1 cellular context compared by ENCODE assay signal in the genomic region with DNA sequence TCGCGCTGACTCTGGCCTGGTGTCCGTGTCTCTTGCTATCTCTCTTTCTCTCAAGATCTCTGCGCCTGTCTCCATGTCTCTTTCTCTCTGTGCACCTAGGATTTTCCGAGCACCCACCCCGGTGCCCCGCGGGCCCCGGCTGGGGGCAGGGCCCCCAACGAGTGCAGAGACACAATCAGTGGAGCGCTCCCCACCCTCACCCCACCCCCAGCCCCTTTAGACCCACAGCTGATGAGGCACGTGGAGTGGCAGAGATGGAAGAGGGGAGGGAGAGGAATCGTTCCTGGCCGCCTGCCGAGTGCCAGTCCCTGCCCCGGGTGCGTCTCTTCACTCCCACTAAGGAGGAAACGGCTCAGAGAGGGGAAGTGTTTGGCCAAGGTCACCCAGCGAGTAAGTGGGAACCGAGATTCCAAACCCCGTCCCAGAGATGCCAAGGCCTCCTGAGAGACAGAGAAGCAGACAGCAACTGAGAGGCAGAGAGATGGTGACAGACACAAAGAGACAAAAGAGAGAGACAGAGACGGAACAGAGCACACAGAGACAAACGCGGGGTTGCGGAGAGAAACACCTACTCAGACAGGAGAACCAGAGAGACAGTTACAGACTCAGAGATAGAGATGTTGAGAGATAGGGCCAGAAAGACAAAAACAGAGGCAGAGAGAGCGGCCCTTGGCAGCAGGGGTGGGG.
TF ChIP-seq lines count a peak whose summit lies in the region.

No MANE protein-coding gene starts in this region.

TF ChIP-seq in K562, 482 proteins besides CTCF, POLR2A, EP300 and RAD21 (continued from another document and continues in another):
- TF ChIP-seq, protein P1, sequence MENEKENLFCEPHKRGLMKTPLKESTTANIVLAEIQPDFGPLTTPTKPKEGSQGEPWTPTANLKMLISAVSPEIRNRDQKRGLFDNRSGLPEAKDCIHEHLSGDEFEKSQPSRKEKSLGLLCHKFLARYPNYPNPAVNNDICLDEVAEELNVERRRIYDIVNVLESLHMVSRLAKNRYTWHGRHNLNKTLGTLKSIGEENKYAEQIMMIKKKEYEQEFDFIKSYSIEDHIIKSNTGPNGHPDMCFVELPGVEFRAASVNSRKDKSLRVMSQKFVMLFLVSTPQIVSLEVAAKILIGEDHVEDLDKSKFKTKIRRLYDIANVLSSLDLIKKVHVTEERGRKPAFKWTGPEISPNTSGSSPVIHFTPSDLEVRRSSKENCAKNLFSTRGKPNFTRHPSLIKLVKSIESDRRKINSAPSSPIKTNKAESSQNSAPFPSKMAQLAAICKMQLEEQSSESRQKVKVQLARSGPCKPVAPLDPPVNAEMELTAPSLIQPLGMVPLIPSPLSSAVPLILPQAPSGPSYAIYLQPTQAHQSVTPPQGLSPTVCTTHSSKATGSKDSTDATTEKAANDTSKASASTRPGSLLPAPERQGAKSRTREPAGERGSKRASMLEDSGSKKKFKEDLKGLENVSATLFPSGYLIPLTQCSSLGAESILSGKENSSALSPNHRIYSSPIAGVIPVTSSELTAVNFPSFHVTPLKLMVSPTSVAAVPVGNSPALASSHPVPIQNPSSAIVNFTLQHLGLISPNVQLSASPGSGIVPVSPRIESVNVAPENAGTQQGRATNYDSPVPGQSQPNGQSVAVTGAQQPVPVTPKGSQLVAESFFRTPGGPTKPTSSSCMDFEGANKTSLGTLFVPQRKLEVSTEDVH (IDR thresholded peaks at IDR 0.05; ENCODE audit: low read depth, partially characterized antibody): no peak
- TF ChIP-seq, protein P2, sequence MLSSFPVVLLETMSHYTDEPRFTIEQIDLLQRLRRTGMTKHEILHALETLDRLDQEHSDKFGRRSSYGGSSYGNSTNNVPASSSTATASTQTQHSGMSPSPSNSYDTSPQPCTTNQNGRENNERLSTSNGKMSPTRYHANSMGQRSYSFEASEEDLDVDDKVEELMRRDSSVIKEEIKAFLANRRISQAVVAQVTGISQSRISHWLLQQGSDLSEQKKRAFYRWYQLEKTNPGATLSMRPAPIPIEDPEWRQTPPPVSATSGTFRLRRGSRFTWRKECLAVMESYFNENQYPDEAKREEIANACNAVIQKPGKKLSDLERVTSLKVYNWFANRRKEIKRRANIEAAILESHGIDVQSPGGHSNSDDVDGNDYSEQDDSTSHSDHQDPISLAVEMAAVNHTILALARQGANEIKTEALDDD (IDR thresholded peaks at IDR 0.05): no peak
- TF ChIP-seq LCOR (CRISPR knock-in tag; IDR thresholded peaks at IDR 0.05): 0 out of 2 replicates have a peak, but pooled peaks have one; percentile 23
- peak; percentile 57 for TF ChIP-seq RBM25 (IDR thresholded peaks at IDR 0.05; ENCODE audit: low read depth, low read length, severe bottlenecking)
- no peak for TF ChIP-seq ZBTB8A (IDR thresholded peaks at IDR 0.05; ENCODE audit: partially characterized antibody)
- TF ChIP-seq SMC3 (conservative IDR thresholded peaks at IDR 0.05; ENCODE audit: insufficient read depth, low read depth, low read length): no peak
- TF ChIP-seq NFIC (IDR thresholded peaks at IDR 0.05): peak; percentile 70
- TF ChIP-seq, protein P3, sequence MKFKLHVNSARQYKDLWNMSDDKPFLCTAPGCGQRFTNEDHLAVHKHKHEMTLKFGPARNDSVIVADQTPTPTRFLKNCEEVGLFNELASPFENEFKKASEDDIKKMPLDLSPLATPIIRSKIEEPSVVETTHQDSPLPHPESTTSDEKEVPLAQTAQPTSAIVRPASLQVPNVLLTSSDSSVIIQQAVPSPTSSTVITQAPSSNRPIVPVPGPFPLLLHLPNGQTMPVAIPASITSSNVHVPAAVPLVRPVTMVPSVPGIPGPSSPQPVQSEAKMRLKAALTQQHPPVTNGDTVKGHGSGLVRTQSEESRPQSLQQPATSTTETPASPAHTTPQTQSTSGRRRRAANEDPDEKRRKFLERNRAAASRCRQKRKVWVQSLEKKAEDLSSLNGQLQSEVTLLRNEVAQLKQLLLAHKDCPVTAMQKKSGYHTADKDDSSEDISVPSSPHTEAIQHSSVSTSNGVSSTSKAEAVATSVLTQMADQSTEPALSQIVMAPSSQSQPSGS (CRISPR knock-in tag; IDR thresholded peaks at IDR 0.05): no peak
- peak; percentile 53; the same call in 1 of the 2 replicates for TF ChIP-seq HLTF (IDR thresholded peaks at IDR 0.05)
- TF ChIP-seq ASH1L (IDR thresholded peaks at IDR 0.05; ENCODE audit: borderline replicate concordance, low read depth, partially characterized antibody): no peak
- no peak for TF ChIP-seq TAL1 (IDR thresholded peaks at IDR 0.05)
- TF ChIP-seq PCBP1 (IDR thresholded peaks at IDR 0.05; ENCODE audit: low read depth, low read length, poor library complexity, severe bottlenecking): peak; percentile 44
- no peak for TF ChIP-seq SAFB (IDR thresholded peaks at IDR 0.05; ENCODE audit: borderline replicate concordance, low read depth, low read length)
- no peak for TF ChIP-seq SRF (CRISPR knock-in tag; IDR thresholded peaks at IDR 0.05)
- TF ChIP-seq NFE2L1 (tag; IDR thresholded peaks at IDR 0.05; ENCODE audit: borderline replicate concordance, low read depth): no peak
- TF ChIP-seq TAF1 (IDR thresholded peaks at IDR 0.05; ENCODE audit: control insufficient read depth, extremely low read depth, insufficient read depth, low read length, severe bottlenecking): no peak
- TF ChIP-seq, protein P4, sequence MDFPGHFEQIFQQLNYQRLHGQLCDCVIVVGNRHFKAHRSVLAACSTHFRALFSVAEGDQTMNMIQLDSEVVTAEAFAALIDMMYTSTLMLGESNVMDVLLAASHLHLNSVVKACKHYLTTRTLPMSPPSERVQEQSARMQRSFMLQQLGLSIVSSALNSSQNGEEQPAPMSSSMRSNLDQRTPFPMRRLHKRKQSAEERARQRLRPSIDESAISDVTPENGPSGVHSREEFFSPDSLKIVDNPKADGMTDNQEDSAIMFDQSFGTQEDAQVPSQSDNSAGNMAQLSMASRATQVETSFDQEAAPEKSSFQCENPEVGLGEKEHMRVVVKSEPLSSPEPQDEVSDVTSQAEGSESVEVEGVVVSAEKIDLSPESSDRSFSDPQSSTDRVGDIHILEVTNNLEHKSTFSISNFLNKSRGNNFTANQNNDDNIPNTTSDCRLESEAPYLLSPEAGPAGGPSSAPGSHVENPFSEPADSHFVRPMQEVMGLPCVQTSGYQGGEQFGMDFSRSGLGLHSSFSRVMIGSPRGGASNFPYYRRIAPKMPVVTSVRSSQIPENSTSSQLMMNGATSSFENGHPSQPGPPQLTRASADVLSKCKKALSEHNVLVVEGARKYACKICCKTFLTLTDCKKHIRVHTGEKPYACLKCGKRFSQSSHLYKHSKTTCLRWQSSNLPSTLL (IDR thresholded peaks at IDR 0.05): no peak
- TF ChIP-seq SMARCC2 (IDR thresholded peaks at IDR 0.05; ENCODE audit: low read depth): no peak
- TF ChIP-seq, protein P5, sequence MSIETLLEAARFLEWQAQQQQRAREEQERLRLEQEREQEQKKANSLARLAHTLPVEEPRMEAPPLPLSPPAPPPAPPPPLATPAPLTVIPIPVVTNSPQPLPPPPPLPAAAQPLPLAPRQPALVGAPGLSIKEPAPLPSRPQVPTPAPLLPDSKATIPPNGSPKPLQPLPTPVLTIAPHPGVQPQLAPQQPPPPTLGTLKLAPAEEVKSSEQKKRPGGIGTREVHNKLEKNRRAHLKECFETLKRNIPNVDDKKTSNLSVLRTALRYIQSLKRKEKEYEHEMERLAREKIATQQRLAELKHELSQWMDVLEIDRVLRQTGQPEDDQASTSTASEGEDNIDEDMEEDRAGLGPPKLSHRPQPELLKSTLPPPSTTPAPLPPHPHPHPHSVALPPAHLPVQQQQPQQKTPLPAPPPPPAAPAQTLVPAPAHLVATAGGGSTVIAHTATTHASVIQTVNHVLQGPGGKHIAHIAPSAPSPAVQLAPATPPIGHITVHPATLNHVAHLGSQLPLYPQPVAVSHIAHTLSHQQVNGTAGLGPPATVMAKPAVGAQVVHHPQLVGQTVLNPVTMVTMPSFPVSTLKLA (conservative IDR thresholded peaks at IDR 0.05): peak; percentile 70 to 80; a peak in 3 of 4 replicates
- TF ChIP-seq FOSL1 (tag; conservative IDR thresholded peaks at IDR 0.05): peak; percentile 14; the same call in 1 of the 2 replicates
- peak; percentile 88; the same call in 1 of the 2 replicates for TF ChIP-seq HDGF (IDR thresholded peaks at IDR 0.05)
- TF ChIP-seq NUFIP1 (IDR thresholded peaks at IDR 0.05; ENCODE audit: partially characterized antibody): no peak
- TF ChIP-seq ARHGAP35 (IDR thresholded peaks at IDR 0.05; ENCODE audit: partially characterized antibody): peak; percentile 77
- TF ChIP-seq CXXC5 (CRISPR knock-in tag; IDR thresholded peaks at IDR 0.05): no peak; the same call in 1 of the 2 replicates
- TF ChIP-seq SMARCA5 (IDR thresholded peaks at IDR 0.05): peak; percentile 88
- TF ChIP-seq NCOA6 (IDR thresholded peaks at IDR 0.05): no peak
- no peak for TF ChIP-seq FUS (optimal IDR thresholded peaks at IDR 0.05; ENCODE audit: low read depth, low read length)
- no peak for TF ChIP-seq FOXJ3 (CRISPR knock-in tag; IDR thresholded peaks at IDR 0.05)
- no peak for TF ChIP-seq GABPB1 (CRISPR knock-in tag; IDR thresholded peaks at IDR 0.05)
- no peak for TF ChIP-seq NR2C2 (CRISPR knock-in tag; IDR thresholded peaks at IDR 0.05)
- TF ChIP-seq NR2C2 (tag; IDR thresholded peaks at IDR 0.05): peak; percentile 35; the same call in 1 of the 2 replicates
- no peak for TF ChIP-seq POLR2H (tag; IDR thresholded peaks at IDR 0.05; ENCODE audit: low read depth)
- TF ChIP-seq, protein P6, sequence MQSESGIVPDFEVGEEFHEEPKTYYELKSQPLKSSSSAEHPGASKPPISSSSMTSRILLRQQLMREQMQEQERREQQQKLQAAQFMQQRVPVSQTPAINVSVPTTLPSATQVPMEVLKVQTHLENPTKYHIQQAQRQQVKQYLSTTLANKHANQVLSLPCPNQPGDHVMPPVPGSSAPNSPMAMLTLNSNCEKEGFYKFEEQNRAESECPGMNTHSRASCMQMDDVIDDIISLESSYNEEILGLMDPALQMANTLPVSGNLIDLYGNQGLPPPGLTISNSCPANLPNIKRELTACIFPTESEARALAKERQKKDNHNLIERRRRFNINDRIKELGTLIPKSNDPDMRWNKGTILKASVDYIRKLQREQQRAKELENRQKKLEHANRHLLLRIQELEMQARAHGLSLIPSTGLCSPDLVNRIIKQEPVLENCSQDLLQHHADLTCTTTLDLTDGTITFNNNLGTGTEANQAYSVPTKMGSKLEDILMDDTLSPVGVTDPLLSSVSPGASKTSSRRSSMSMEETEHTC (IDR thresholded peaks at IDR 0.05): no peak
- TF ChIP-seq, protein P7, sequence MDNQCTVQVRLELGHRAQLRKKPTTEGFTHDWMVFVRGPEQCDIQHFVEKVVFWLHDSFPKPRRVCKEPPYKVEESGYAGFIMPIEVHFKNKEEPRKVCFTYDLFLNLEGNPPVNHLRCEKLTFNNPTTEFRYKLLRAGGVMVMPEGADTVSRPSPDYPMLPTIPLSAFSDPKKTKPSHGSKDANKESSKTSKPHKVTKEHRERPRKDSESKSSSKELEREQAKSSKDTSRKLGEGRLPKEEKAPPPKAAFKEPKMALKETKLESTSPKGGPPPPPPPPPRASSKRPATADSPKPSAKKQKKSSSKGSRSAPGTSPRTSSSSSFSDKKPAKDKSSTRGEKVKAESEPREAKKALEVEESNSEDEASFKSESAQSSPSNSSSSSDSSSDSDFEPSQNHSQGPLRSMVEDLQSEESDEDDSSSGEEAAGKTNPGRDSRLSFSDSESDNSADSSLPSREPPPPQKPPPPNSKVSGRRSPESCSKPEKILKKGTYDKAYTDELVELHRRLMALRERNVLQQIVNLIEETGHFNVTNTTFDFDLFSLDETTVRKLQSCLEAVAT (IDR thresholded peaks at IDR 0.05): 0 out of 4 replicates have a peak, but pooled peaks of 1 of the 2 experiments have one; percentile 38
- TF ChIP-seq, protein P8, sequence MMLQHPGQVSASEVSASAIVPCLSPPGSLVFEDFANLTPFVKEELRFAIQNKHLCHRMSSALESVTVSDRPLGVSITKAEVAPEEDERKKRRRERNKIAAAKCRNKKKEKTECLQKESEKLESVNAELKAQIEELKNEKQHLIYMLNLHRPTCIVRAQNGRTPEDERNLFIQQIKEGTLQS (IDR thresholded peaks at IDR 0.05): no peak
- TF ChIP-seq, protein P8 (CRISPR knock-in tag; conservative IDR thresholded peaks at IDR 0.05): no peak
- no peak for TF ChIP-seq ZNF143 (CRISPR knock-in tag; IDR thresholded peaks at IDR 0.05)
- TF ChIP-seq POLR3A (IDR thresholded peaks at IDR 0.05; ENCODE audit: borderline replicate concordance, extremely low read depth, insufficient read depth, insufficient read length): no peak
- peak; percentile 37; the same call in 1 of the 2 replicates for TF ChIP-seq PHF8 (IDR thresholded peaks at IDR 0.05; ENCODE audit: borderline replicate concordance, low read length)
- no peak for TF ChIP-seq KLF13 (tag; IDR thresholded peaks at IDR 0.05; ENCODE audit: borderline replicate concordance, low read depth)
- TF ChIP-seq, protein P9, sequence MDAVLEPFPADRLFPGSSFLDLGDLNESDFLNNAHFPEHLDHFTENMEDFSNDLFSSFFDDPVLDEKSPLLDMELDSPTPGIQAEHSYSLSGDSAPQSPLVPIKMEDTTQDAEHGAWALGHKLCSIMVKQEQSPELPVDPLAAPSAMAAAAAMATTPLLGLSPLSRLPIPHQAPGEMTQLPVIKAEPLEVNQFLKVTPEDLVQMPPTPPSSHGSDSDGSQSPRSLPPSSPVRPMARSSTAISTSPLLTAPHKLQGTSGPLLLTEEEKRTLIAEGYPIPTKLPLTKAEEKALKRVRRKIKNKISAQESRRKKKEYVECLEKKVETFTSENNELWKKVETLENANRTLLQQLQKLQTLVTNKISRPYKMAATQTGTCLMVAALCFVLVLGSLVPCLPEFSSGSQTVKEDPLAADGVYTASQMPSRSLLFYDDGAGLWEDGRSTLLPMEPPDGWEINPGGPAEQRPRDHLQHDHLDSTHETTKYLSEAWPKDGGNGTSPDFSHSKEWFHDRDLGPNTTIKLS (IDR thresholded peaks at IDR 0.05; ENCODE audit: borderline replicate concordance, low read depth): no peak
- peak; percentile 51 for TF ChIP-seq NBN (IDR thresholded peaks at IDR 0.05; ENCODE audit: low read depth)
- no peak for TF ChIP-seq PRPF4 (IDR thresholded peaks at IDR 0.05; ENCODE audit: insufficient read depth, low read depth, low read length, poor library complexity, severe bottlenecking)
- no peak for TF ChIP-seq SMAD2 (IDR thresholded peaks at IDR 0.05; ENCODE audit: low read depth, low read length)
- no peak for TF ChIP-seq MYBL2 (IDR thresholded peaks at IDR 0.05; ENCODE audit: low read depth)
- TF ChIP-seq MYBL2 (CRISPR knock-in tag; IDR thresholded peaks at IDR 0.05; ENCODE audit: borderline replicate concordance): no peak
